In genomic region chr3:100045696-100046095, GRCh38 we compare ENCODE assay signal across 10 cellular contexts.
A peak's percentile ranks its signal among the peaks of the same experiment; 100 is the strongest.
DNase-seq lines count a peak whose midpoint lies in the region; ATAC-seq and TF ChIP-seq lines count a peak whose summit lies in the region.
"Had no signal": no experiment of that assay in that cellular context is flagged by ENCODE, and none has a peak within 500 bp of the region (broad histone marks: within the 10 kb centered on the region; RNA-seq: fewer than 3 reads in every experiment).

No MANE protein-coding gene starts in this region.

- H3K36me3 Mint-ChIP-seq in naive B cell: no peaks in the 10 kb centered on the region
- H3K36me3 Mint-ChIP-seq in activated naive CD4-positive, alpha-beta T cell treated with anti-CD3 and anti-CD28 coated beads, Interleukin-2, amount 50 U/mL, for 72 hours: no peaks in the 10 kb centered on the region

- H3K9me3 ChIP-seq in Karpas-422 (ENCODE audit: low read length) (no peaks in the 10 kb centered on the region), fibroblast of lung (ENCODE audit: control insufficient read depth, insufficient read depth, low read depth, low read length) (no peaks in the 10 kb centered on the region)

- H3K27ac ChIP-seq in Karpas-422 (ENCODE audit: low read length): peak overlapping the region; percentile 85; the same call in 1 of the 2 replicates
- peak overlapping the region; percentile 68 for H3K27ac ChIP-seq in fibroblast of lung (ENCODE audit: insufficient read depth, low read length)

- no peaks in the 10 kb centered on the region for H3K9me3 Mint-ChIP-seq in naive B cell
- H3K9me3 Mint-ChIP-seq in activated naive CD4-positive, alpha-beta T cell treated with anti-CD3 and anti-CD28 coated beads, Interleukin-2, amount 50 U/mL, for 72 hours: no peaks in the 10 kb centered on the region
- H3K9me3 Mint-ChIP-seq: activated T-helper 2 cell treated with anti-CD3 and anti-CD28 coated beads, Interferon-gamma antibody, Interleukin-2, Interleukin-4, amounts not matched to agents 10 μg/mL and 5 μg/mL and 100 μg/mL, durations not matched to agents 14 hours and 24 hours and 36 hours had no signal

- H2AFZ ChIP-seq in Karpas-422 (ENCODE audit: low read length): no peak overlapping the region
- H2AFZ ChIP-seq in fibroblast of lung (ENCODE audit: low read length): no peak overlapping the region

- H3K4me3 ChIP-seq in Karpas-422 (ENCODE audit: low read length) (no peak overlapping the region), fibroblast of lung (replicated peaks in 1 of 4; ENCODE audit: control extremely low read depth in 1 of 4, insufficient read depth in 1 of 4, low read depth in 3 of 4, low read length in 4 of 4) (no peak overlapping the region)

- TF ChIP-seq CTCF in fibroblast of lung (conservative IDR thresholded peaks at IDR 0.05 in 1 of 2, IDR thresholded peaks at IDR 0.05 in 1 of 2; ENCODE audit: low read depth in 1 of 2, low read length in 2 of 2): no peak

- H3K4me1 ChIP-seq in Karpas-422 (ENCODE audit: low read length): peaks cover 72% of the 10 kb centered on the region
- peaks cover 46% of the 10 kb centered on the region for H3K4me1 ChIP-seq in fibroblast of lung (ENCODE audit: control insufficient read depth, extremely low read depth, insufficient read depth, low read length)

- ATAC-seq in naive B cell (ENCODE audit: low read depth in 2 of 2): no peak
- no peak for ATAC-seq in activated naive CD4-positive, alpha-beta T cell treated with anti-CD3 and anti-CD28 coated beads, Interleukin-2, amount 50 U/mL, for 72 hours

- H3K4me2 ChIP-seq in Karpas-422 (ENCODE audit: low read depth, low read length, poor library complexity, severe bottlenecking): no peak overlapping the region
- H3K4me2 ChIP-seq in fibroblast of lung (ENCODE audit: extremely low read depth, insufficient read depth, low read length): no peak overlapping the region

- DNase-seq in AG08395 (ENCODE audit: low spot score) (peak; percentile 79), Karpas-422 (no peak), fibroblast of lung (ENCODE audit: low read depth in 2 of 2) (peak; percentile 99), naive B cell (no peak), D341Med (ENCODE audit: low spot score) (no peak), OCI-M1 (lab: John Stamatoyannopoulos, UW) (no peak)
- DNase-seq in activated naive CD4-positive, alpha-beta T cell treated with anti-CD3 and anti-CD28 coated beads, Interleukin-2, amount 50 U/mL, for 72 hours (ENCODE audit: low spot score in 2 of 2): no peak
- DNase-seq in activated effector memory CD4-positive, alpha-beta T cell treated with anti-CD3 and anti-CD28 coated beads, Interleukin-2, amount 50 U/mL, for 16 hours: no peak
- DNase-seq: GDM1 had no signal

- peak overlapping the region; percentile 21 to 94 (median 58) for H3K4me3 Mint-ChIP-seq in naive B cell

- H4K20me1 ChIP-seq in Karpas-422 (ENCODE audit: insufficient read depth, low read depth, low read length) (peaks cover 19% of the 10 kb centered on the region; the same call in 1 of the 2 replicates), fibroblast of lung (ENCODE audit: control insufficient read depth, extremely low read depth, insufficient read depth, low read length) (no peaks in the 10 kb centered on the region)

- H3K9me2 ChIP-seq in Karpas-422 (replicated peaks; ENCODE audit: insufficient read depth, low read length): no peaks in the 10 kb centered on the region

- H3K4me1 Mint-ChIP-seq in naive B cell: peaks cover 54 to 81% (median 81%) of the 10 kb centered on the region in 3 donors

- H3K27me3 ChIP-seq in Karpas-422 (ENCODE audit: low read length) (no peaks in the 10 kb centered on the region), fibroblast of lung (ENCODE audit: control insufficient read depth, insufficient read depth, low read length) (no peaks in the 10 kb centered on the region)

- H3K36me3 ChIP-seq in Karpas-422 (ENCODE audit: insufficient read depth, low read length): no peaks in the 10 kb centered on the region
- H3K36me3 ChIP-seq in fibroblast of lung (ENCODE audit: control insufficient read depth, insufficient read depth, low read length): no peaks in the 10 kb centered on the region

- H3K9ac ChIP-seq in Karpas-422 (ENCODE audit: low read length) (no peak overlapping the region), fibroblast of lung (ENCODE audit: insufficient read depth, low read length) (no peak overlapping the region)

- peak overlapping the region; percentile 82 to 96 (median 87) for H3K27ac Mint-ChIP-seq in naive B cell
- no peak overlapping the region for H3K27ac Mint-ChIP-seq in activated naive CD4-positive, alpha-beta T cell treated with anti-CD3 and anti-CD28 coated beads, Interleukin-2, amount 50 U/mL, for 72 hours
- H3K27ac Mint-ChIP-seq: activated T-helper 2 cell treated with anti-CD3 and anti-CD28 coated beads, Interferon-gamma antibody, Interleukin-2, Interleukin-4, amounts not matched to agents 10 μg/mL and 5 μg/mL and 100 μg/mL, durations not matched to agents 14 hours and 24 hours and 36 hours had no signal

- no peaks in the 10 kb centered on the region for H3K27me3 Mint-ChIP-seq in naive B cell

- H3K79me2 ChIP-seq in Karpas-422 (ENCODE audit: low read length) (no peaks in the 10 kb centered on the region), fibroblast of lung (ENCODE audit: control insufficient read depth, insufficient read depth, low read length) (no peaks in the 10 kb centered on the region)

Comparison
In these comparisons a context has a peak if more than half of its experiments do, and no peak if none do; other contexts are left out.
1. DNase-seq: peak in AG08395 (single experiment) and fibroblast of lung (2 of 2); none in Karpas-422 (single experiment), naive B cell (single experiment), activated naive CD4-positive, alpha-beta T cell treated with anti-CD3 and anti-CD28 coated beads, Interleukin-2, amount 50 U/mL, for 72 hours (0 of 2), D341Med (single experiment), OCI-M1 (single experiment) and activated effector memory CD4-positive, alpha-beta T cell treated with anti-CD3 and anti-CD28 coated beads, Interleukin-2, amount 50 U/mL, for 16 hours (single experiment).
2. H3K27ac Mint-ChIP-seq: peak in naive B cell (6 of 6); none in activated naive CD4-positive, alpha-beta T cell treated with anti-CD3 and anti-CD28 coated beads, Interleukin-2, amount 50 U/mL, for 72 hours (0 of 2).